In the genomic region with DNA sequence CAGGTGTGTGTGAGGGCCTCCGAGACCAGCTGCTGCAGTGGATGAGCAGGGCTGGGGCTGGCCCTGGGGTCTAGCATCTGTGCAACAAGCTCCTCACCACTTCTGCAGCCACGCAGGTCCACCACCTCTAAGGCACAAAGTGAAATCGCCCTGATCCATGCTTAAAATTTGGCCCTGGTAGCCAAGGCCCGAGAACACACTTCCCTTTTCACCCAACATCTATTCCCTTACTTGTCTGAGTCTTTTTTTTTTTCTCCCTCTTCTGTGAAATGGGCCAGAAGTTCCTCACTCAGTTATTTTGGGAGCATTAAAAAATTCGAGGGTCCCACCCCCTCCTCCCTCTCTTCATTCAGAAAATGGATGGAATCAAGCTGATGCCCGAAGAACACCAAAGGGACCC, we compare ENCODE assay signal across 1 cellular context.
TF ChIP-seq lines count a peak whose summit lies in the region.

No MANE protein-coding gene starts in this region.

TF ChIP-seq in K562, 482 proteins besides CTCF, POLR2A, EP300 and RAD21:
- TF ChIP-seq, protein P1, sequence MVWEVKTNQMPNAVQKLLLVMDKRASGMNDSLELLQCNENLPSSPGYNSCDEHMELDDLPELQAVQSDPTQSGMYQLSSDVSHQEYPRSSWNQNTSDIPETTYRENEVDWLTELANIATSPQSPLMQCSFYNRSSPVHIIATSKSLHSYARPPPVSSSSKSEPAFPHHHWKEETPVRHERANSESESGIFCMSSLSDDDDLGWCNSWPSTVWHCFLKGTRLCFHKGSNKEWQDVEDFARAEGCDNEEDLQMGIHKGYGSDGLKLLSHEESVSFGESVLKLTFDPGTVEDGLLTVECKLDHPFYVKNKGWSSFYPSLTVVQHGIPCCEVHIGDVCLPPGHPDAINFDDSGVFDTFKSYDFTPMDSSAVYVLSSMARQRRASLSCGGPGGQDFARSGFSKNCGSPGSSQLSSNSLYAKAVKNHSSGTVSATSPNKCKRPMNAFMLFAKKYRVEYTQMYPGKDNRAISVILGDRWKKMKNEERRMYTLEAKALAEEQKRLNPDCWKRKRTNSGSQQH (CRISPR knock-in tag; IDR thresholded peaks at IDR 0.05): no peak
- TF ChIP-seq SPI1 (IDR thresholded peaks at IDR 0.05; ENCODE audit: borderline replicate concordance, low read depth, low read length): peak; percentile 84
